In the genomic region with DNA sequence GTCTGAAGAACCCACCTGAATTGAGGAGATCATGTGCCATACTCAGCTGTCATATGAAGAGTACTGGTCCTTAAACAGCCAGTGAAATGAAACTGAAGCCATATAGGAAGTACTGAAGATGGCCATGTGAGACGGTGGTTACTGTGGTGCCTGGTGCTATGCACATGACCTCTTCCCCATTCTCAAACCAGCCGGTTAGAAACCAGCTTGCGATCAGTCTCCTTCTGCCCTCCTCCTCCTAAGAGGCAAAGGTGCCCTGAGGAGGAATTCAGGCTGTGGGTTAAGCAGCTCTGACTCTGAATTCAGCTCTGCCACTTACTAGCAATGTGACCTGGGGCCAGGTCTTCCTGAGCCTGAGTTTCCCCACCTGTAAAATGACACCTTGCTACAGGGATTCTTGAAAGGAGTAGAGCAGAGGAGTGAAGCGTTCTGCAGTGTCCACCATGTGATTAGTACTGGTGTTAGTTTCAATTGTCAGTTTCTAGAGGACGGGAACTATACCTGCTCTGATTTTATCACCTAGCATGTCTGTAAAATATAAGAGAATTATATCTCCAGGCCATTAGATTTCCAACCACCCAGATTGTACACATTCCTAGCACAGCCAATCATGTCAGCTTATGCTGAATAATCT, we compare ENCODE assay signal across 8 cellular contexts. TPM values are rescaled to one million over a fixed set of nuclear protein-coding genes. Genes with fewer than 3 reads are reported as not detected.
A peak's percentile ranks its signal among the peaks of the same experiment; 100 is the strongest.
DNase-seq lines count a peak whose midpoint lies in the region; ATAC-seq lines count a peak whose summit lies in the region.

No MANE protein-coding gene starts in this region.

- H2BK5ac ChIP-seq in mesendoderm (ENCODE audit: low read length) = no peak overlapping the region

- H3K4me1 ChIP-seq in mesendoderm (ENCODE audit: control insufficient read depth, low read depth, low read length) = peaks cover 4% of the 10 kb centered on the region

- H3K18ac ChIP-seq in mesendoderm (ENCODE audit: low read length) = no peak overlapping the region

- no peak overlapping the region for H2BK15ac ChIP-seq in mesendoderm (replicated peaks; ENCODE audit: low read depth)

- DNase-seq in MV-4-11 (lab: John Stamatoyannopoulos, UW) (peak; percentile 92), mesendoderm (peak; percentile 46), ureter (ENCODE audit: low spot score) (no peak), DMS79 treated with DMSO at 0.1 percent for 48 hours (lab: John Stamatoyannopoulos, UW) (no peak), HuH-7 (ENCODE audit: low spot score) (no peak)

- no peak overlapping the region for H4K5ac ChIP-seq in mesendoderm (ENCODE audit: low read length)

- H3K27me3 ChIP-seq in mesendoderm (ENCODE audit: insufficient read depth, low read length, poor library complexity) = no peaks in the 10 kb centered on the region

- H4K8ac ChIP-seq in mesendoderm (ENCODE audit: low read depth, low read length) = no peak overlapping the region

- WGBS in mesendoderm (ENCODE audit: extremely low coverage, insufficient coverage, low lambda C conversion rate) = no CpG with 5 or more reads among the region's 5 CpGs

- no peak overlapping the region for H3K23ac ChIP-seq in mesendoderm (ENCODE audit: low read length)

- H3K27ac ChIP-seq in mesendoderm (ENCODE audit: low read depth, low read length) = no peak overlapping the region

- no peak overlapping the region for H3K9ac ChIP-seq in mesendoderm (ENCODE audit: low read length)

- no peak overlapping the region for H2BK120ac ChIP-seq in mesendoderm (ENCODE audit: low read depth, low read length)

- H3K36me3 ChIP-seq in mesendoderm (ENCODE audit: control insufficient read depth, insufficient read depth, low read length) = no peaks in the 10 kb centered on the region

- peak; percentile 90 for ATAC-seq in GM18868 (IDR thresholded peaks at IDR 0.05; ENCODE audit: unreplicated experiment)
- ATAC-seq in HG02623 (IDR thresholded peaks at IDR 0.05; ENCODE audit: unreplicated experiment) = peak; percentile 89
- ATAC-seq in activated CD4-positive, CD25-positive, alpha-beta regulatory T cell treated with anti-CD3 and anti-CD28 coated beads, Interleukin-2, amount 50 U/mL, for 24 hours = no peak

- H3K79me2 ChIP-seq in mesendoderm (ENCODE audit: control insufficient read depth, insufficient read depth, low read length) = no peaks in the 10 kb centered on the region

- no peak overlapping the region for H3K4me3 ChIP-seq in mesendoderm (ENCODE audit: low read length)

- no peak overlapping the region for H3K4me2 ChIP-seq in mesendoderm (ENCODE audit: low read length)

- H3K56ac ChIP-seq in mesendoderm (ENCODE audit: low read length) = no peak overlapping the region

- H3K4ac ChIP-seq in mesendoderm (ENCODE audit: low read depth, low read length) = no peak overlapping the region

- peaks cover 2% of the 10 kb centered on the region for H3K79me1 ChIP-seq in mesendoderm (ENCODE audit: low read length)

- H2AK5ac ChIP-seq in mesendoderm (ENCODE audit: low read length) = no peak overlapping the region

RNA-seq across cellular contexts. Expression of a gene that starts 5.1 kb away (rescaled TPM):
- polyA plus RNA-seq in mesendoderm (2013, experiment 1 of 2) = 27.2 TPM
- polyA plus RNA-seq in mesendoderm (2013, experiment 2 of 2) = 26.7 TPM
- 13.7 TPM for total RNA-seq in ureter

RNA-seq across cellular contexts. Expression of a gene that starts 40.2 kb away (rescaled TPM):
- 162 TPM for polyA plus RNA-seq in mesendoderm (2013, experiment 1 of 2)
- polyA plus RNA-seq in mesendoderm (2013, experiment 2 of 2) = 150 TPM
- total RNA-seq in ureter = 163 TPM

Comparison
In these comparisons a context has a peak if more than half of its experiments do, and no peak if none do; other contexts are left out.
1. ATAC-seq: peak in GM18868 (single experiment) and HG02623 (single experiment); none in activated CD4-positive, CD25-positive, alpha-beta regulatory T cell treated with anti-CD3 and anti-CD28 coated beads, Interleukin-2, amount 50 U/mL, for 24 hours (0 of 2).
2. DNase-seq: peak in MV-4-11 (single experiment) and mesendoderm (single experiment); none in ureter (single experiment), DMS79 treated with DMSO at 0.1 percent for 48 hours (single experiment) and HuH-7 (single experiment).